Comparison of ENCODE assay signal across 8 cellular contexts in the genomic region with DNA sequence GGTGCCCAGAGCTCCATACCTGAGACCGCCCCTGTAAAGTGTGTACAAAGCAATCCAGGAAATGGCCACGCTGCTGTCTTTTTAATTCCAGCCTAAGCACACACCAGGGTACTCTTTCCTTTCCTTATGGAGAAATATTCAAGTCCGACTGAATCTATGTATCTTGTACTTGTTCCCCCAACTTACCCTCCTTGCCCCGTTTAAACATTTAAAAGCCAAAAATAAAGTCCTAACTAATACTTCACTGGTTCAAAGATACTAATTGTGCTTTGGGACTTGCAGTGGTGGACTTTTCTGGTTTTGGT. TPM values are rescaled to one million over a fixed set of nuclear protein-coding genes. Genes with fewer than 3 reads are reported as not detected.
DNase-seq lines count a peak whose midpoint lies in the region; ATAC-seq and TF ChIP-seq lines count a peak whose summit lies in the region.

No MANE protein-coding gene starts in this region.

- H3K27ac Mint-ChIP-seq in effector memory CD8-positive, alpha-beta T cell, result peak overlapping the region; percentile 91 to 96

- peaks cover 40% of the 10 kb centered on the region for H3K79me2 ChIP-seq in osteoblast (ENCODE audit: insufficient read depth, low read length)

- H4K20me1 ChIP-seq in osteoblast (ENCODE audit: insufficient read depth, low read length), result peaks cover 14% of the 10 kb centered on the region

- peak; percentile 28 for ATAC-seq in GM21526 (IDR thresholded peaks at IDR 0.05; ENCODE audit: low FRiP score, unreplicated experiment)
- ATAC-seq in effector memory CD8-positive, alpha-beta T cell (replicated peaks), result no peak

- H2AFZ ChIP-seq in osteoblast (ENCODE audit: low read length), result peak overlapping the region; percentile 77

- H3K36me3 ChIP-seq in osteoblast (ENCODE audit: insufficient read depth, low read length), result no peaks in the 10 kb centered on the region

- peaks cover 9 to 16% of the 10 kb centered on the region in 2 donors for H3K4me1 Mint-ChIP-seq in effector memory CD8-positive, alpha-beta T cell (ENCODE audit: low read depth in 2 of 2)

- peak overlapping the region; percentile 89 to 91 for H3K4me3 Mint-ChIP-seq in effector memory CD8-positive, alpha-beta T cell

- H3K27ac ChIP-seq in C4-2B (peak overlapping the region; percentile 91), osteoblast (ENCODE audit: low read depth, low read length) (peak overlapping the region; percentile 80)

- H3K4me1 ChIP-seq in osteoblast (ENCODE audit: insufficient read depth, low read length), result peaks cover 11% of the 10 kb centered on the region

- no peaks in the 10 kb centered on the region for H3K9me3 ChIP-seq in osteoblast (ENCODE audit: low read depth, low read length)

- H3K36me3 Mint-ChIP-seq in effector memory CD8-positive, alpha-beta T cell (ENCODE audit: insufficient read depth), result peaks cover 9% of the 10 kb centered on the region

- H3K9me3 Mint-ChIP-seq in effector memory CD8-positive, alpha-beta T cell, result no peaks in the 10 kb centered on the region

- peaks cover 8% of the 10 kb centered on the region for H3K27me3 ChIP-seq in osteoblast (ENCODE audit: insufficient read depth, low read length)

- no peaks in the 10 kb centered on the region for H3K27me3 Mint-ChIP-seq in effector memory CD8-positive, alpha-beta T cell

- DNase-seq in NCI-H748 (lab: John Stamatoyannopoulos, UW; ENCODE audit: unreplicated experiment) (peak; percentile 85), osteoblast (ENCODE audit: insufficient read length, low spot score, missing footprints) (no peak), MV-4-11 (lab: John Stamatoyannopoulos, UW) (no peak), DMS114 treated with DMSO at 0.1 percent for 48 hours (lab: John Stamatoyannopoulos, UW; ENCODE audit: unreplicated experiment) (no peak)
- DNase-seq in effector memory CD8-positive, alpha-beta T cell, result no peak
- no peak for DNase-seq in stimulated activated CD4-positive, alpha-beta T cell treated with anti-CD3 and anti-CD28 coated beads, Interleukin-4, amount 100 ng/mL, for 24 hours

- peak overlapping the region; percentile 82 for H3K4me3 ChIP-seq in osteoblast (ENCODE audit: insufficient read depth, low read length)

- peak overlapping the region; percentile 76 for H3K4me2 ChIP-seq in osteoblast (ENCODE audit: insufficient read depth, low read length)

- TF ChIP-seq CTCF in C4-2B (conservative IDR thresholded peaks at IDR 0.05) (no peak), osteoblast (IDR thresholded peaks at IDR 0.05; ENCODE audit: extremely low read depth, low read depth, low read length) (no peak)

RNA-seq across cellular contexts. Expression of a gene that starts 0.7 kb away (rescaled TPM):
- 14.5 and 17.1 TPM in 2 replicates for total RNA-seq in osteoblast

RNA-seq across cellular contexts. Expression of a gene that starts 40.0 kb away (rescaled TPM):
- 0.59 and 0.72 TPM in 2 replicates for total RNA-seq in osteoblast
